Comparison of ENCODE assay signal across 2 cellular contexts in genomic region chr15:67786646-67787045, GRCh38.
A peak's percentile ranks its signal among the peaks of the same experiment; 100 is the strongest.
TF ChIP-seq lines count a peak whose summit lies in the region.

No MANE protein-coding gene starts in this region.

TF ChIP-seq in HEK293, 187 proteins besides CTCF, POLR2A, EP300 and RAD21:
- TF ChIP-seq, protein P1, sequence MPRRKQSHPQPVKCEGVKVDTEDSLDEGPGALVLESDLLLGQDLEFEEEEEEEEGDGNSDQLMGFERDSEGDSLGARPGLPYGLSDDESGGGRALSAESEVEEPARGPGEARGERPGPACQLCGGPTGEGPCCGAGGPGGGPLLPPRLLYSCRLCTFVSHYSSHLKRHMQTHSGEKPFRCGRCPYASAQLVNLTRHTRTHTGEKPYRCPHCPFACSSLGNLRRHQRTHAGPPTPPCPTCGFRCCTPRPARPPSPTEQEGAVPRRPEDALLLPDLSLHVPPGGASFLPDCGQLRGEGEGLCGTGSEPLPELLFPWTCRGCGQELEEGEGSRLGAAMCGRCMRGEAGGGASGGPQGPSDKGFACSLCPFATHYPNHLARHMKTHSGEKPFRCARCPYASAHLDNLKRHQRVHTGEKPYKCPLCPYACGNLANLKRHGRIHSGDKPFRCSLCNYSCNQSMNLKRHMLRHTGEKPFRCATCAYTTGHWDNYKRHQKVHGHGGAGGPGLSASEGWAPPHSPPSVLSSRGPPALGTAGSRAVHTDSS (tag by site-specific recombination; IDR thresholded peaks at IDR 0.05) = no peak
- TF ChIP-seq ZNF18 (tag by site-specific recombination; IDR thresholded peaks at IDR 0.05) = peak; percentile 34; the same call in 1 of the 2 replicates
- TF ChIP-seq ZNF146 (tag by site-specific recombination; IDR thresholded peaks at IDR 0.05) = no peak
- TF ChIP-seq ZNF664 (tag by site-specific recombination; IDR thresholded peaks at IDR 0.05) = peak; percentile 92

TF ChIP-seq in H1, 55 proteins besides CTCF, POLR2A, EP300 and RAD21:
- TF ChIP-seq SP1 (IDR thresholded peaks at IDR 0.05; ENCODE audit: low read depth, low read length) (no peak), RFX5 (IDR thresholded peaks at IDR 0.05; ENCODE audit: borderline replicate concordance, low read depth, low read length) (no peak), NANOG (IDR thresholded peaks at IDR 0.05; ENCODE audit: insufficient read depth, low read depth, low read length, poor library complexity, severe bottlenecking) (no peak), GABPA (IDR thresholded peaks at IDR 0.05; ENCODE audit: borderline replicate concordance, insufficient read depth, low read length) (no peak), ZNF274 (IDR thresholded peaks at IDR 0.05; ENCODE audit: borderline replicate concordance, extremely low read depth, low read length) (no peak), CBX8 (IDR thresholded peaks at IDR 0.05; ENCODE audit: borderline replicate concordance, low read depth, low read length) (no peak), JUN (IDR thresholded peaks at IDR 0.05; ENCODE audit: low read depth, low read length) (no peak), TBP (IDR thresholded peaks at IDR 0.05; ENCODE audit: low read depth, low read length) (no peak), CTBP2 (IDR thresholded peaks at IDR 0.05; ENCODE audit: borderline replicate concordance, insufficient read depth, insufficient read length, low read length) (no peak), POU5F1 (IDR thresholded peaks at IDR 0.05; ENCODE audit: low read depth, low read length) (no peak), HDAC6 (IDR thresholded peaks at IDR 0.05; ENCODE audit: low read depth, low read length) (no peak), SP2 (IDR thresholded peaks at IDR 0.05; ENCODE audit: low read length) (no peak), KDM1A (IDR thresholded peaks at IDR 0.05; ENCODE audit: borderline replicate concordance, low read length) (no peak), TAF7 (optimal IDR thresholded peaks at IDR 0.05; ENCODE audit: borderline replicate concordance, low read depth, low read length) (no peak), SUZ12 (IDR thresholded peaks at IDR 0.05; ENCODE audit: low read length) (no peak), ATF3 (IDR thresholded peaks at IDR 0.05; ENCODE audit: insufficient read depth, low read depth, low read length) (no peak), KDM4A (IDR thresholded peaks at IDR 0.05; ENCODE audit: low read depth, low read length, severe bottlenecking) (no peak), EGR1 (IDR thresholded peaks at IDR 0.05; ENCODE audit: borderline replicate concordance, low read depth, low read length) (no peak), POLR2AphosphoS5 (IDR thresholded peaks at IDR 0.05; ENCODE audit: low read depth, low read length) (no peak)
- TF ChIP-seq, protein P2, sequence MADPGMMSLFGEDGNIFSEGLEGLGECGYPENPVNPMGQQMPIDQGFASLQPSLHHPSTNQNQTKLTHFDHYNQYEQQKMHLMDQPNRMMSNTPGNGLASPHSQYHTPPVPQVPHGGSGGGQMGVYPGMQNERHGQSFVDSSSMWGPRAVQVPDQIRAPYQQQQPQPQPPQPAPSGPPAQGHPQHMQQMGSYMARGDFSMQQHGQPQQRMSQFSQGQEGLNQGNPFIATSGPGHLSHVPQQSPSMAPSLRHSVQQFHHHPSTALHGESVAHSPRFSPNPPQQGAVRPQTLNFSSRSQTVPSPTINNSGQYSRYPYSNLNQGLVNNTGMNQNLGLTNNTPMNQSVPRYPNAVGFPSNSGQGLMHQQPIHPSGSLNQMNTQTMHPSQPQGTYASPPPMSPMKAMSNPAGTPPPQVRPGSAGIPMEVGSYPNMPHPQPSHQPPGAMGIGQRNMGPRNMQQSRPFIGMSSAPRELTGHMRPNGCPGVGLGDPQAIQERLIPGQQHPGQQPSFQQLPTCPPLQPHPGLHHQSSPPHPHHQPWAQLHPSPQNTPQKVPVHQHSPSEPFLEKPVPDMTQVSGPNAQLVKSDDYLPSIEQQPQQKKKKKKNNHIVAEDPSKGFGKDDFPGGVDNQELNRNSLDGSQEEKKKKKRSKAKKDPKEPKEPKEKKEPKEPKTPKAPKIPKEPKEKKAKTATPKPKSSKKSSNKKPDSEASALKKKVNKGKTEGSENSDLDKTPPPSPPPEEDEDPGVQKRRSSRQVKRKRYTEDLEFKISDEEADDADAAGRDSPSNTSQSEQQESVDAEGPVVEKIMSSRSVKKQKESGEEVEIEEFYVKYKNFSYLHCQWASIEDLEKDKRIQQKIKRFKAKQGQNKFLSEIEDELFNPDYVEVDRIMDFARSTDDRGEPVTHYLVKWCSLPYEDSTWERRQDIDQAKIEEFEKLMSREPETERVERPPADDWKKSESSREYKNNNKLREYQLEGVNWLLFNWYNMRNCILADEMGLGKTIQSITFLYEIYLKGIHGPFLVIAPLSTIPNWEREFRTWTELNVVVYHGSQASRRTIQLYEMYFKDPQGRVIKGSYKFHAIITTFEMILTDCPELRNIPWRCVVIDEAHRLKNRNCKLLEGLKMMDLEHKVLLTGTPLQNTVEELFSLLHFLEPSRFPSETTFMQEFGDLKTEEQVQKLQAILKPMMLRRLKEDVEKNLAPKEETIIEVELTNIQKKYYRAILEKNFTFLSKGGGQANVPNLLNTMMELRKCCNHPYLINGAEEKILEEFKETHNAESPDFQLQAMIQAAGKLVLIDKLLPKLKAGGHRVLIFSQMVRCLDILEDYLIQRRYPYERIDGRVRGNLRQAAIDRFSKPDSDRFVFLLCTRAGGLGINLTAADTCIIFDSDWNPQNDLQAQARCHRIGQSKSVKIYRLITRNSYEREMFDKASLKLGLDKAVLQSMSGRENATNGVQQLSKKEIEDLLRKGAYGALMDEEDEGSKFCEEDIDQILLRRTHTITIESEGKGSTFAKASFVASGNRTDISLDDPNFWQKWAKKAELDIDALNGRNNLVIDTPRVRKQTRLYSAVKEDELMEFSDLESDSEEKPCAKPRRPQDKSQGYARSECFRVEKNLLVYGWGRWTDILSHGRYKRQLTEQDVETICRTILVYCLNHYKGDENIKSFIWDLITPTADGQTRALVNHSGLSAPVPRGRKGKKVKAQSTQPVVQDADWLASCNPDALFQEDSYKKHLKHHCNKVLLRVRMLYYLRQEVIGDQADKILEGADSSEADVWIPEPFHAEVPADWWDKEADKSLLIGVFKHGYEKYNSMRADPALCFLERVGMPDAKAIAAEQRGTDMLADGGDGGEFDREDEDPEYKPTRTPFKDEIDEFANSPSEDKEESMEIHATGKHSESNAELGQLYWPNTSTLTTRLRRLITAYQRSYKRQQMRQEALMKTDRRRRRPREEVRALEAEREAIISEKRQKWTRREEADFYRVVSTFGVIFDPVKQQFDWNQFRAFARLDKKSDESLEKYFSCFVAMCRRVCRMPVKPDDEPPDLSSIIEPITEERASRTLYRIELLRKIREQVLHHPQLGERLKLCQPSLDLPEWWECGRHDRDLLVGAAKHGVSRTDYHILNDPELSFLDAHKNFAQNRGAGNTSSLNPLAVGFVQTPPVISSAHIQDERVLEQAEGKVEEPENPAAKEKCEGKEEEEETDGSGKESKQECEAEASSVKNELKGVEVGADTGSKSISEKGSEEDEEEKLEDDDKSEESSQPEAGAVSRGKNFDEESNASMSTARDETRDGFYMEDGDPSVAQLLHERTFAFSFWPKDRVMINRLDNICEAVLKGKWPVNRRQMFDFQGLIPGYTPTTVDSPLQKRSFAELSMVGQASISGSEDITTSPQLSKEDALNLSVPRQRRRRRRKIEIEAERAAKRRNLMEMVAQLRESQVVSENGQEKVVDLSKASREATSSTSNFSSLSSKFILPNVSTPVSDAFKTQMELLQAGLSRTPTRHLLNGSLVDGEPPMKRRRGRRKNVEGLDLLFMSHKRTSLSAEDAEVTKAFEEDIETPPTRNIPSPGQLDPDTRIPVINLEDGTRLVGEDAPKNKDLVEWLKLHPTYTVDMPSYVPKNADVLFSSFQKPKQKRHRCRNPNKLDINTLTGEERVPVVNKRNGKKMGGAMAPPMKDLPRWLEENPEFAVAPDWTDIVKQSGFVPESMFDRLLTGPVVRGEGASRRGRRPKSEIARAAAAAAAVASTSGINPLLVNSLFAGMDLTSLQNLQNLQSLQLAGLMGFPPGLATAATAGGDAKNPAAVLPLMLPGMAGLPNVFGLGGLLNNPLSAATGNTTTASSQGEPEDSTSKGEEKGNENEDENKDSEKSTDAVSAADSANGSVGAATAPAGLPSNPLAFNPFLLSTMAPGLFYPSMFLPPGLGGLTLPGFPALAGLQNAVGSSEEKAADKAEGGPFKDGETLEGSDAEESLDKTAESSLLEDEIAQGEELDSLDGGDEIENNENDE (IDR thresholded peaks at IDR 0.05; ENCODE audit: insufficient replicate concordance, low read length) = no peak
